In the genomic region with DNA sequence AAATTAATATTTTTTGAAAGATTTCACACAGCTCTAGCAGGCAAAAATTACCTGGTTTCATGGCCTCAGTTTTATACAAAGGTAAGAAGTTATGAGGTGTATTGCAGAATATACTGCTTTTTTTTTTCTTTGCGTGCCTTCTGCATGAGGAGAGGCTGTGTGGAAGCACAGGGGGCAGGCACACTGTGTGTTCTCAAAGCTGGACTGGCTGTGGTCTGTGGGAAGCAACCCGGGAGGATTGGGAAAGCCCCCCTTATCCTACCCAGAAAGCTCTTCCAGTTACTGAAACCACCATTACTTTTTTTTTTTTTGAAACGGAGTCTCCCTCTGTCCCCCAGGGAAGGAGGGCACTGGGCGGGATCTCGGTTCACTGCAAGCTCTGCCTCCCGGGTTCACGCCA, we compare ENCODE assay signal across 27 cellular contexts. TPM values are rescaled to one million over a fixed set of nuclear protein-coding genes. Genes with fewer than 3 reads are reported as not detected.
"Had no signal": no experiment of that assay in that cellular context is flagged by ENCODE, and none has a peak within 500 bp of the region (broad histone marks: within the 10 kb centered on the region; RNA-seq: fewer than 3 reads in every experiment).

No MANE protein-coding gene starts in this region.

- H3K4me3 ChIP-seq: ascending aorta, cardiac muscle cell, colonic mucosa, MG63, SJCRH30, SK-N-MC had no signal

- DNase-seq: activated CD4-positive, alpha-beta T cell treated with anti-CD3 and anti-CD28 coated beads, Interleukin-2, amount 10 ng/mL, durations not matched to agents 24 days and 14 days; activated CD4-positive, alpha-beta T cell treated with anti-CD3 and anti-CD28 coated beads, Interleukin-2, amount 50 U/mL, for 4 hours; activated CD8-positive, alpha-beta T cell treated with anti-CD3 and anti-CD28 coated beads for 36 hours; activated gamma-delta T cell; activated naive CD4-positive, alpha-beta T cell treated with Interleukin-2 at 50 U/mL for 16 hours; activated naive CD8-positive, alpha-beta T cell treated with anti-CD3 and anti-CD28 coated beads, Interleukin-2, amount 10 ng/mL, durations not matched to agents 7 days and 5 days; activated T-cell treated with anti-CD3 and anti-CD28 coated beads, Interleukin-2, amount 50 U/mL, for 24 hours; amygdala; colonic mucosa; MG63; NCI-H1048; NCI-H1105 treated with DMSO at 0.1 percent for 48 hours; NCI-H1436; NCI-H1694 treated with DMSO at 0.1 percent for 48 hours; NCI-H2029; NCI-H345; NCI-H524 treated with DMSO at 0.1 percent for 48 hours; SHP77; SJCRH30; T1000 had no signal

- ATAC-seq: activated CD8-positive, alpha-beta T cell treated with anti-CD3 and anti-CD28 coated beads for 36 hours; Panc1 had no signal

RNA-seq across cellular contexts. Expression of a gene that starts 25.0 kb away (rescaled TPM):
- total RNA-seq: activated CD4-positive, alpha-beta T cell treated with anti-CD3 and anti-CD28 coated beads, Interleukin-2, amount 10 ng/mL, durations not matched to agents 24 days and 14 days; activated CD8-positive, alpha-beta memory T cell treated with anti-CD3 and anti-CD28 coated beads for 36 hours; ascending aorta; RPMI7951; SJCRH30; T-helper 2 cell treated with Interferon-gamma antibody and Interleukin-4, amounts not matched to agents 100 ng/mL and 5 ng/mL, for 36 hours had no signal
